ENCODE assay signal across 1 cellular context in the genomic region with DNA sequence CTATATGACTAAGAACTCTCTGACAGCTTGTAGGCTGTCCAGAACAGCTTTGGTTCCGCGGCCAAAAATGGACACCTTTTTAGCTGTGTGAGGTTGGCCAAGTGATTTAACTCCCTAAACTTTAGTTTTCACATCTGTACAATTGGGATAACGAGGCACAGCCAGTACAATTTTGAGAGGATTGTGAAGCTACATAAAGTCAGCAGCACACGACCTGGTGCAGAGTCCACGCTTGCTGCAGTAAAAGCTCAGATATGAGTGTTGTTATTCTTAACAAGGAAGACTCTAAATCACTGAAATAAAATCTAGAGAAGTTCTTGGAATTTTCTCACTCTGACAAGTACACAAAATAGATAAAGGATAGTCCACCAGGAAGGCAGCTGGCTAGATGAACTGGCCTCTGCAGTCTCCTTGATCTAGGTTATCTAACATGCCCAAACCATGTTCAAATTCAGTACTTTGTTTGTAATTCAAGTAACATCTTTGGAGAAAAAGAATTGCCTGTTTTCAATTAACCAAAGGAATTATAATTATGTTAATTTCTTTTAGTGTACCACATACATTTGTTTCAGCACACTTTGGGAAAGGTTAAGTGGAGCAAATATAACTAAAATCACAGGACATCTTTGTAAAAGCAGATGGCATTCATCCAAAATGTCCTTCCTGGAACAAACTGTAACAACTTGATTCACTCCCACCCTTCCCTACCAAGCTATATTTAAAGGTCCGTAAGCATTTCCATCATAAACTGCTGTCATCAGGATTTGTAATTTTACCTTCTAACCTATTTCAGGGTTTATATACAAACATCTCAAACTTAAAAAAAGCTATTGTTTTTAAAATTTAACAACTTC.
A peak's percentile ranks its signal among the peaks of the same experiment; 100 is the strongest.
TF ChIP-seq lines count a peak whose summit lies in the region.

No MANE protein-coding gene starts in this region.

TF ChIP-seq in K562, 482 proteins besides CTCF, POLR2A, EP300 and RAD21 (continued from another document and continues in another):
- TF ChIP-seq, protein P1, sequence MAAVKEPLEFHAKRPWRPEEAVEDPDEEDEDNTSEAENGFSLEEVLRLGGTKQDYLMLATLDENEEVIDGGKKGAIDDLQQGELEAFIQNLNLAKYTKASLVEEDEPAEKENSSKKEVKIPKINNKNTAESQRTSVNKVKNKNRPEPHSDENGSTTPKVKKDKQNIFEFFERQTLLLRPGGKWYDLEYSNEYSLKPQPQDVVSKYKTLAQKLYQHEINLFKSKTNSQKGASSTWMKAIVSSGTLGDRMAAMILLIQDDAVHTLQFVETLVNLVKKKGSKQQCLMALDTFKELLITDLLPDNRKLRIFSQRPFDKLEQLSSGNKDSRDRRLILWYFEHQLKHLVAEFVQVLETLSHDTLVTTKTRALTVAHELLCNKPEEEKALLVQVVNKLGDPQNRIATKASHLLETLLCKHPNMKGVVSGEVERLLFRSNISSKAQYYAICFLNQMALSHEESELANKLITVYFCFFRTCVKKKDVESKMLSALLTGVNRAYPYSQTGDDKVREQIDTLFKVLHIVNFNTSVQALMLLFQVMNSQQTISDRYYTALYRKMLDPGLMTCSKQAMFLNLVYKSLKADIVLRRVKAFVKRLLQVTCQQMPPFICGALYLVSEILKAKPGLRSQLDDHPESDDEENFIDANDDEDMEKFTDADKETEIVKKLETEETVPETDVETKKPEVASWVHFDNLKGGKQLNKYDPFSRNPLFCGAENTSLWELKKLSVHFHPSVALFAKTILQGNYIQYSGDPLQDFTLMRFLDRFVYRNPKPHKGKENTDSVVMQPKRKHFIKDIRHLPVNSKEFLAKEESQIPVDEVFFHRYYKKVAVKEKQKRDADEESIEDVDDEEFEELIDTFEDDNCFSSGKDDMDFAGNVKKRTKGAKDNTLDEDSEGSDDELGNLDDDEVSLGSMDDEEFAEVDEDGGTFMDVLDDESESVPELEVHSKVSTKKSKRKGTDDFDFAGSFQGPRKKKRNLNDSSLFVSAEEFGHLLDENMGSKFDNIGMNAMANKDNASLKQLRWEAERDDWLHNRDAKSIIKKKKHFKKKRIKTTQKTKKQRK (IDR thresholded peaks at IDR 0.05; ENCODE audit: borderline replicate concordance, low read depth, low read length): no peak
- TF ChIP-seq ILF3 (IDR thresholded peaks at IDR 0.05; ENCODE audit: borderline replicate concordance) (no peak), GABPA (tag; conservative IDR thresholded peaks at IDR 0.05; ENCODE audit: low read depth) (no peak), GTF2E2 (tag; IDR thresholded peaks at IDR 0.05) (no peak), MCM2 (IDR thresholded peaks at IDR 0.05; ENCODE audit: low read depth) (no peak), GTF2F1 (IDR thresholded peaks at IDR 0.05; ENCODE audit: low read depth, low read length) (no peak), SREBF2 (CRISPR knock-in tag; IDR thresholded peaks at IDR 0.05) (no peak), NCOR1 (IDR thresholded peaks at IDR 0.05) (peak; percentile 43; the same call in 1 of the 2 replicates), SNRNP70 (optimal IDR thresholded peaks at IDR 0.05; ENCODE audit: low read depth, low read length) (no peak), SAFB2 (IDR thresholded peaks at IDR 0.05; ENCODE audit: borderline replicate concordance, low read depth, low read length, severe bottlenecking) (no peak), ZNF134 (CRISPR knock-in tag; conservative IDR thresholded peaks at IDR 0.05) (no peak), CREBBP (IDR thresholded peaks at IDR 0.05; ENCODE audit: low read depth, low read length) (no peak), ZNF77 (CRISPR knock-in tag; IDR thresholded peaks at IDR 0.05) (no peak), NBN (IDR thresholded peaks at IDR 0.05; ENCODE audit: low read depth) (no peak), PCBP2 (IDR thresholded peaks at IDR 0.05; ENCODE audit: low read depth, low read length, poor library complexity, severe bottlenecking) (no peak), MBD2 (IDR thresholded peaks at IDR 0.05; ENCODE audit: borderline replicate concordance, low read depth) (no peak), COPS2 (conservative IDR thresholded peaks at IDR 0.05) (no peak), PRPF4 (IDR thresholded peaks at IDR 0.05; ENCODE audit: insufficient read depth, low read depth, low read length, poor library complexity, severe bottlenecking) (no peak), POLR2B (IDR thresholded peaks at IDR 0.05; ENCODE audit: low read depth, partially characterized antibody) (no peak), CHD2 (IDR thresholded peaks at IDR 0.05; ENCODE audit: low read depth, low read length) (no peak), KDM1A (IDR thresholded peaks at IDR 0.05) (peak; percentile 78 to 85), SMARCA4 (IDR thresholded peaks at IDR 0.05) (0 out of 2 replicates have a peak, but pooled peaks have one; percentile 16), FOXK2 (conservative IDR thresholded peaks at IDR 0.05 in 1 of 2, IDR thresholded peaks at IDR 0.05 in 1 of 2; ENCODE audit: low read depth in 2 of 2) (no peak), CBX3 (IDR thresholded peaks at IDR 0.05; ENCODE audit: borderline replicate concordance in 1 of 2, low read length in 2 of 2) (no peak), EP400 (IDR thresholded peaks at IDR 0.05) (0 out of 2 replicates have a peak, but pooled peaks have one; percentile 24), CBFA2T3 (IDR thresholded peaks at IDR 0.05) (peak; percentile 74), ZNF695 (CRISPR knock-in tag; IDR thresholded peaks at IDR 0.05) (no peak), RFX7 (CRISPR knock-in tag; IDR thresholded peaks at IDR 0.05) (no peak), FOXJ3 (CRISPR knock-in tag; IDR thresholded peaks at IDR 0.05) (no peak), ZNF586 (CRISPR knock-in tag; conservative IDR thresholded peaks at IDR 0.05) (no peak), ZNF124 (CRISPR knock-in tag; IDR thresholded peaks at IDR 0.05) (no peak), LEF1 (IDR thresholded peaks at IDR 0.05) (no peak), ZNF408 (CRISPR knock-in tag; IDR thresholded peaks at IDR 0.05; ENCODE audit: low read depth) (no peak), HDAC2 (IDR thresholded peaks at IDR 0.05) (peak; percentile 53; the same call in 1 of the 2 replicates), MEIS2 (IDR thresholded peaks at IDR 0.05; ENCODE audit: partially characterized antibody) (peak; percentile 87), NFATC3 (IDR thresholded peaks at IDR 0.05) (no peak), TAF7 (tag; IDR thresholded peaks at IDR 0.05) (no peak), TCF3 (CRISPR knock-in tag; IDR thresholded peaks at IDR 0.05) (peak; percentile 47; the same call in 1 of the 2 replicates)
- TF ChIP-seq, protein P2, sequence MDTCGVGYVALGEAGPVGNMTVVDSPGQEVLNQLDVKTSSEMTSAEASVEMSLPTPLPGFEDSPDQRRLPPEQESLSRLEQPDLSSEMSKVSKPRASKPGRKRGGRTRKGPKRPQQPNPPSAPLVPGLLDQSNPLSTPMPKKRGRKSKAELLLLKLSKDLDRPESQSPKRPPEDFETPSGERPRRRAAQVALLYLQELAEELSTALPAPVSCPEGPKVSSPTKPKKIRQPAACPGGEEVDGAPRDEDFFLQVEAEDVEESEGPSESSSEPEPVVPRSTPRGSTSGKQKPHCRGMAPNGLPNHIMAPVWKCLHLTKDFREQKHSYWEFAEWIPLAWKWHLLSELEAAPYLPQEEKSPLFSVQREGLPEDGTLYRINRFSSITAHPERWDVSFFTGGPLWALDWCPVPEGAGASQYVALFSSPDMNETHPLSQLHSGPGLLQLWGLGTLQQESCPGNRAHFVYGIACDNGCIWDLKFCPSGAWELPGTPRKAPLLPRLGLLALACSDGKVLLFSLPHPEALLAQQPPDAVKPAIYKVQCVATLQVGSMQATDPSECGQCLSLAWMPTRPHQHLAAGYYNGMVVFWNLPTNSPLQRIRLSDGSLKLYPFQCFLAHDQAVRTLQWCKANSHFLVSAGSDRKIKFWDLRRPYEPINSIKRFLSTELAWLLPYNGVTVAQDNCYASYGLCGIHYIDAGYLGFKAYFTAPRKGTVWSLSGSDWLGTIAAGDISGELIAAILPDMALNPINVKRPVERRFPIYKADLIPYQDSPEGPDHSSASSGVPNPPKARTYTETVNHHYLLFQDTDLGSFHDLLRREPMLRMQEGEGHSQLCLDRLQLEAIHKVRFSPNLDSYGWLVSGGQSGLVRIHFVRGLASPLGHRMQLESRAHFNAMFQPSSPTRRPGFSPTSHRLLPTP (IDR thresholded peaks at IDR 0.05; ENCODE audit: borderline replicate concordance, extremely low read depth, insufficient read length): no peak
- TF ChIP-seq, protein P3, sequence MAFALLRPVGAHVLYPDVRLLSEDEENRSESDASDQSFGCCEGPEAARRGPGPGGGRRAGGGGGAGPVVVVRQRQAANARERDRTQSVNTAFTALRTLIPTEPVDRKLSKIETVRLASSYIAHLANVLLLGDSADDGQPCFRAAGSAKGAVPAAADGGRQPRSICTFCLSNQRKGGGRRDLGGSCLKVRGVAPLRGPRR (CRISPR knock-in tag; IDR thresholded peaks at IDR 0.05): no peak
- TF ChIP-seq, protein P4, sequence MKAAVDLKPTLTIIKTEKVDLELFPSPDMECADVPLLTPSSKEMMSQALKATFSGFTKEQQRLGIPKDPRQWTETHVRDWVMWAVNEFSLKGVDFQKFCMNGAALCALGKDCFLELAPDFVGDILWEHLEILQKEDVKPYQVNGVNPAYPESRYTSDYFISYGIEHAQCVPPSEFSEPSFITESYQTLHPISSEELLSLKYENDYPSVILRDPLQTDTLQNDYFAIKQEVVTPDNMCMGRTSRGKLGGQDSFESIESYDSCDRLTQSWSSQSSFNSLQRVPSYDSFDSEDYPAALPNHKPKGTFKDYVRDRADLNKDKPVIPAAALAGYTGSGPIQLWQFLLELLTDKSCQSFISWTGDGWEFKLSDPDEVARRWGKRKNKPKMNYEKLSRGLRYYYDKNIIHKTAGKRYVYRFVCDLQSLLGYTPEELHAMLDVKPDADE (conservative IDR thresholded peaks at IDR 0.05; ENCODE audit: control insufficient read depth, low read depth, low read length): no peak
- TF ChIP-seq, protein P5, sequence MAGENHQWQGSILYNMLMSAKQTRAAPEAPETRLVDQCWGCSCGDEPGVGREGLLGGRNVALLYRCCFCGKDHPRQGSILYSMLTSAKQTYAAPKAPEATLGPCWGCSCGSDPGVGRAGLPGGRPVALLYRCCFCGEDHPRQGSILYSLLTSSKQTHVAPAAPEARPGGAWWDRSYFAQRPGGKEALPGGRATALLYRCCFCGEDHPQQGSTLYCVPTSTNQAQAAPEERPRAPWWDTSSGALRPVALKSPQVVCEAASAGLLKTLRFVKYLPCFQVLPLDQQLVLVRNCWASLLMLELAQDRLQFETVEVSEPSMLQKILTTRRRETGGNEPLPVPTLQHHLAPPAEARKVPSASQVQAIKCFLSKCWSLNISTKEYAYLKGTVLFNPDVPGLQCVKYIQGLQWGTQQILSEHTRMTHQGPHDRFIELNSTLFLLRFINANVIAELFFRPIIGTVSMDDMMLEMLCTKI (IDR thresholded peaks at IDR 0.05; ENCODE audit: partially characterized antibody): no peak
- TF ChIP-seq, protein P6, sequence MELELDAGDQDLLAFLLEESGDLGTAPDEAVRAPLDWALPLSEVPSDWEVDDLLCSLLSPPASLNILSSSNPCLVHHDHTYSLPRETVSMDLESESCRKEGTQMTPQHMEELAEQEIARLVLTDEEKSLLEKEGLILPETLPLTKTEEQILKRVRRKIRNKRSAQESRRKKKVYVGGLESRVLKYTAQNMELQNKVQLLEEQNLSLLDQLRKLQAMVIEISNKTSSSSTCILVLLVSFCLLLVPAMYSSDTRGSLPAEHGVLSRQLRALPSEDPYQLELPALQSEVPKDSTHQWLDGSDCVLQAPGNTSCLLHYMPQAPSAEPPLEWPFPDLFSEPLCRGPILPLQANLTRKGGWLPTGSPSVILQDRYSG (tag; conservative IDR thresholded peaks at IDR 0.05; ENCODE audit: low read depth): no peak
- TF ChIP-seq, protein P7, sequence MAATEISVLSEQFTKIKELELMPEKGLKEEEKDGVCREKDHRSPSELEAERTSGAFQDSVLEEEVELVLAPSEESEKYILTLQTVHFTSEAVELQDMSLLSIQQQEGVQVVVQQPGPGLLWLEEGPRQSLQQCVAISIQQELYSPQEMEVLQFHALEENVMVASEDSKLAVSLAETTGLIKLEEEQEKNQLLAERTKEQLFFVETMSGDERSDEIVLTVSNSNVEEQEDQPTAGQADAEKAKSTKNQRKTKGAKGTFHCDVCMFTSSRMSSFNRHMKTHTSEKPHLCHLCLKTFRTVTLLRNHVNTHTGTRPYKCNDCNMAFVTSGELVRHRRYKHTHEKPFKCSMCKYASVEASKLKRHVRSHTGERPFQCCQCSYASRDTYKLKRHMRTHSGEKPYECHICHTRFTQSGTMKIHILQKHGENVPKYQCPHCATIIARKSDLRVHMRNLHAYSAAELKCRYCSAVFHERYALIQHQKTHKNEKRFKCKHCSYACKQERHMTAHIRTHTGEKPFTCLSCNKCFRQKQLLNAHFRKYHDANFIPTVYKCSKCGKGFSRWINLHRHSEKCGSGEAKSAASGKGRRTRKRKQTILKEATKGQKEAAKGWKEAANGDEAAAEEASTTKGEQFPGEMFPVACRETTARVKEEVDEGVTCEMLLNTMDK (IDR thresholded peaks at IDR 0.05; ENCODE audit: borderline replicate concordance, insufficient read depth, low read depth, low read length, poor library complexity, severe bottlenecking): no peak
- TF ChIP-seq, protein P8, sequence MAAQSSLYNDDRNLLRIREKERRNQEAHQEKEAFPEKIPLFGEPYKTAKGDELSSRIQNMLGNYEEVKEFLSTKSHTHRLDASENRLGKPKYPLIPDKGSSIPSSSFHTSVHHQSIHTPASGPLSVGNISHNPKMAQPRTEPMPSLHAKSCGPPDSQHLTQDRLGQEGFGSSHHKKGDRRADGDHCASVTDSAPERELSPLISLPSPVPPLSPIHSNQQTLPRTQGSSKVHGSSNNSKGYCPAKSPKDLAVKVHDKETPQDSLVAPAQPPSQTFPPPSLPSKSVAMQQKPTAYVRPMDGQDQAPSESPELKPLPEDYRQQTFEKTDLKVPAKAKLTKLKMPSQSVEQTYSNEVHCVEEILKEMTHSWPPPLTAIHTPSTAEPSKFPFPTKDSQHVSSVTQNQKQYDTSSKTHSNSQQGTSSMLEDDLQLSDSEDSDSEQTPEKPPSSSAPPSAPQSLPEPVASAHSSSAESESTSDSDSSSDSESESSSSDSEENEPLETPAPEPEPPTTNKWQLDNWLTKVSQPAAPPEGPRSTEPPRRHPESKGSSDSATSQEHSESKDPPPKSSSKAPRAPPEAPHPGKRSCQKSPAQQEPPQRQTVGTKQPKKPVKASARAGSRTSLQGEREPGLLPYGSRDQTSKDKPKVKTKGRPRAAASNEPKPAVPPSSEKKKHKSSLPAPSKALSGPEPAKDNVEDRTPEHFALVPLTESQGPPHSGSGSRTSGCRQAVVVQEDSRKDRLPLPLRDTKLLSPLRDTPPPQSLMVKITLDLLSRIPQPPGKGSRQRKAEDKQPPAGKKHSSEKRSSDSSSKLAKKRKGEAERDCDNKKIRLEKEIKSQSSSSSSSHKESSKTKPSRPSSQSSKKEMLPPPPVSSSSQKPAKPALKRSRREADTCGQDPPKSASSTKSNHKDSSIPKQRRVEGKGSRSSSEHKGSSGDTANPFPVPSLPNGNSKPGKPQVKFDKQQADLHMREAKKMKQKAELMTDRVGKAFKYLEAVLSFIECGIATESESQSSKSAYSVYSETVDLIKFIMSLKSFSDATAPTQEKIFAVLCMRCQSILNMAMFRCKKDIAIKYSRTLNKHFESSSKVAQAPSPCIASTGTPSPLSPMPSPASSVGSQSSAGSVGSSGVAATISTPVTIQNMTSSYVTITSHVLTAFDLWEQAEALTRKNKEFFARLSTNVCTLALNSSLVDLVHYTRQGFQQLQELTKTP (IDR thresholded peaks at IDR 0.05; ENCODE audit: low read depth in 1 of 2, partially characterized antibody in 2 of 2): no peak
